ENCODE assay signal across 8 cellular contexts in the genomic region with DNA sequence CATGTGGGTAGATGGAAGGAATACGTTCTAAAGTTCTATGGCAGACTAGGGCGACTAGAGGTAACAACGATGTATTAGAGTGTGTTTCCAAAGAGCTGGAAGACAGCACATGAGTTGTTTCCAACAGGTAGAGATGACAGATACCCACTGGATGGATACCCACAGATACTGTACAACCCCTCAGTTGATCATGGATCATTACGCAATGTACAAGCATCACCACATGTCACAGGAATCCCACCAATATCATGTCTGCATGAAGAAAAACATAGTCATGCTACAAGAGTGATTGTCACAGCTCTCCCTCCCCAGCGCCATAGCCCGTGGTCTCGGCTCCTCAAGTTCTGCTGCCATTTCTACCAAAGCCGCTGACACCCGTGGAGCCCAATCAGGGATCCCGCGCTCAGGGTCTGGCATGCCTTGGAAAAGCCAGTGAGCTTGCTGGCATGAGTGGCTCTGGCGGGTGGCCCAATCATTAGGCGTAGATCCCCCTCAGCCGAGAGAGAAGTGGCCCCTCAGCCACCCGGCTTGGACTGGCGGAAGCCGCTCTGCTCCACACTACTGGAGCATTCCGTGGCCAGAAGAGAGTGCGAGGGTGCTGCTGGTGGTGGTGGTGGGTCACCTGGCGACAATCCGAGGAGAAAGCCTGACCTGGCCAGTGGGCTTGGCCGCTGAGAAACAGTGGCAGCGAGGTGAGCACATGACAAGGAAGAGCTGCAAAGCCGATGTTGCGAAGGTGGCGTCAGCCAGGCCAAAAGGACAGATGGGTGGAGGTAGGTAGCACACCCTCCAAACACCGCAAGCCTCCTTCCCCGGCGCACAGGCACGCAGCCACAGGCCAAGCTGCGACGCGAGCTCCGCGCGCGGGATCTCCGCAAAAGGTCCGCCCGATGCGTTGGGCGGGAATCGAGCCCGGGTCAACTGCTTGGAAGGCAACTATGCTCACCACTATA.
A peak's percentile ranks its signal among the peaks of the same experiment; 100 is the strongest.
DNase-seq lines count a peak whose midpoint lies in the region; ATAC-seq and TF ChIP-seq lines count a peak whose summit lies in the region.

No MANE protein-coding gene starts in this region.

- H3K36me3 ChIP-seq in DOHH2 (ENCODE audit: control insufficient read depth, low read length) (no peaks in the 10 kb centered on the region), breast epithelium (no peaks in the 10 kb centered on the region)

- TF ChIP-seq CTCF in DOHH2 (IDR thresholded peaks at IDR 0.05; ENCODE audit: low read depth, low read length, poor library complexity, severe bottlenecking): no peak
- no peak for TF ChIP-seq CTCF in breast epithelium (IDR thresholded peaks at IDR 0.05)

- DNase-seq in NCI-H226 (peak; percentile 36), breast epithelium (ENCODE audit: low spot score in 2 of 2) (peak in 1 of 2 donors; percentile 17), myocyte (ENCODE audit: low read depth) (peak; percentile 23), substantia nigra (lab: John Stamatoyannopoulos, UW) (no peak), NCI-H1694 (lab: John Stamatoyannopoulos, UW) (no peak), DMS 273 (lab: John Stamatoyannopoulos, UW; ENCODE audit: unreplicated experiment) (no peak)

- H3K9me3 ChIP-seq in DOHH2 (ENCODE audit: control insufficient read depth, insufficient read depth, low read length) (no peaks in the 10 kb centered on the region), breast epithelium (peaks cover 0 to 3% of the 10 kb centered on the region in 2 donors)

- intact Hi-C loops in breast epithelium (cut with DNase I; ENCODE audit: low total_unique reads): no loop called here

- TF ChIP-seq POLR2A in breast epithelium (IDR thresholded peaks at IDR 0.05): no peak

- no peaks in the 10 kb centered on the region for H3K9me2 ChIP-seq in DOHH2 (replicated peaks; ENCODE audit: control insufficient read depth, low read length)

- no peak overlapping the region for H3K27ac ChIP-seq in DOHH2 (ENCODE audit: low read depth, low read length)
- no peak overlapping the region for H3K27ac ChIP-seq in breast epithelium
- no peak overlapping the region for H3K27ac ChIP-seq in substantia nigra (ENCODE audit: low read depth, low read length, poor library complexity, severe bottlenecking)

- ATAC-seq in GM21423 (IDR thresholded peaks at IDR 0.05; ENCODE audit: unreplicated experiment): no peak

- H3K79me2 ChIP-seq in DOHH2 (ENCODE audit: control insufficient read depth, low read length): no peaks in the 10 kb centered on the region

- H4K20me1 ChIP-seq in DOHH2 (ENCODE audit: control insufficient read depth, insufficient read depth, low read depth, low read length): no peaks in the 10 kb centered on the region

- H3K4me3 ChIP-seq in DOHH2 (ENCODE audit: low read length): peak overlapping the region; percentile 62
- peak overlapping the region; percentile 22 to 74 (median 60) for H3K4me3 ChIP-seq in breast epithelium

- H3K4me1 ChIP-seq in DOHH2 (ENCODE audit: control insufficient read depth, low read length) (peaks cover 5% of the 10 kb centered on the region; the same call in 1 of the 2 replicates), breast epithelium (no peaks in the 10 kb centered on the region)

- H3K4me2 ChIP-seq in DOHH2 (ENCODE audit: low read length): peak overlapping the region; percentile 63

- H3K27me3 ChIP-seq in DOHH2 (ENCODE audit: control insufficient read depth, low read length) (peaks cover 22% of the 10 kb centered on the region), breast epithelium (peaks cover 0 to 26% of the 10 kb centered on the region in 2 donors)

- H3F3A ChIP-seq in DOHH2 (ENCODE audit: control insufficient read depth, insufficient read depth): no peaks in the 10 kb centered on the region

Comparison
In these comparisons a context has a peak if more than half of its experiments do, and no peak if none do; other contexts are left out.
1. DNase-seq: peak in NCI-H226 (single experiment) and myocyte (single experiment); none in substantia nigra (0 of 49), NCI-H1694 (single experiment) and DMS 273 (single experiment).